8 cellular contexts compared by ENCODE assay signal in genomic region chr4:10018818-10019438, GRCh38. TPM values are rescaled to one million over a fixed set of nuclear protein-coding genes. Genes with fewer than 3 reads are reported as not detected.
DNase-seq lines count a peak whose midpoint lies in the region; ATAC-seq and TF ChIP-seq lines count a peak whose summit lies in the region.

No MANE protein-coding gene starts in this region.

- intact Hi-C loops in esophagus squamous epithelium (cut with DNase I): loop anchor here (5.0 kb wide), 2 partner anchors 257 to 317 kb away; no protein-coding TSS in a partner anchor

- H3K4me3 ChIP-seq in OCI-LY3 (ENCODE audit: low read length) (peak overlapping the region; percentile 88), esophagus squamous epithelium (peak overlapping the region; percentile 18 to 67 (median 42)), muscle layer of duodenum (ENCODE audit: low read depth in 1 of 2, low read length in 2 of 2) (peak overlapping the region; percentile 61 to 69)

- H3K4me3 Mint-ChIP-seq in activated T-cell treated with anti-CD3 and anti-CD28 coated beads, Interleukin-2, amount 50 U/mL, for 72 hours: peak overlapping the region; percentile 84 to 87

- peak overlapping the region; percentile 95 for H3K4me2 ChIP-seq in OCI-LY3 (ENCODE audit: low read length)

- TF ChIP-seq CTCF in OCI-LY3 (IDR thresholded peaks at IDR 0.05; ENCODE audit: low read depth, low read length) (peak; percentile 99), esophagus squamous epithelium (IDR thresholded peaks at IDR 0.05) (peak; percentile 97 to 100 (median 99))

- H3K27me3 ChIP-seq in OCI-LY3 (ENCODE audit: low read depth, low read length) (no peaks in the 10 kb centered on the region), esophagus squamous epithelium (no peaks in the 10 kb centered on the region), muscle layer of duodenum (ENCODE audit: low read depth, low read length) (no peaks in the 10 kb centered on the region)

- peak in 3 of 4 donors; percentile 2 to 63 (median 26) for TF ChIP-seq POLR2A in esophagus squamous epithelium (IDR thresholded peaks at IDR 0.05)

- H4K20me1 ChIP-seq in OCI-LY3 (ENCODE audit: insufficient read depth, low read length): no peaks in the 10 kb centered on the region

- no peaks in the 10 kb centered on the region for H3K36me3 ChIP-seq in OCI-LY3 (replicated peaks; ENCODE audit: low read depth, low read length)
- no peaks in the 10 kb centered on the region for H3K36me3 ChIP-seq in esophagus squamous epithelium
- H3K36me3 ChIP-seq in muscle layer of duodenum (ENCODE audit: control insufficient read depth in 1 of 2, insufficient read depth in 2 of 2, low read length in 2 of 2): no peaks in the 10 kb centered on the region

- H2AFZ ChIP-seq in OCI-LY3 (ENCODE audit: low read depth, low read length): peak overlapping the region; percentile 97

- no peaks in the 10 kb centered on the region for H3K79me2 ChIP-seq in OCI-LY3 (ENCODE audit: low read length)

- peak overlapping the region; percentile 85 for H3K9ac ChIP-seq in OCI-LY3 (ENCODE audit: low read length)

- ATAC-seq in GM19463 (IDR thresholded peaks at IDR 0.05; ENCODE audit: unreplicated experiment): peak; percentile 90
- peak; percentile 99 for ATAC-seq in activated T-cell treated with anti-CD3 and anti-CD28 coated beads, Interleukin-2, amount 50 U/mL, for 72 hours (replicated peaks in 1 of 2)

- H3K9me3 ChIP-seq in OCI-LY3 (ENCODE audit: insufficient read depth, low read length) (no peaks in the 10 kb centered on the region), esophagus squamous epithelium (no peaks in the 10 kb centered on the region), muscle layer of duodenum (ENCODE audit: control insufficient read depth in 1 of 2, low read length in 2 of 2) (no peaks in the 10 kb centered on the region)

- peak; percentile 55 for DNase-seq in COLO829 (ENCODE audit: low spot score)
- peak; percentile 98 for DNase-seq in HPDE6-E6E7 (ENCODE audit: extremely low spot score)
- DNase-seq in activated T-cell treated with anti-CD3 and anti-CD28 coated beads, Interleukin-2, amount 50 U/mL, for 72 hours: peak; percentile 94 to 96
- DNase-seq in esophagus squamous epithelium (lab: John Stamatoyannopoulos, UW): peak; percentile 78
- DNase-seq in stimulated activated CD8-positive, alpha-beta memory T cell treated with anti-CD3 and anti-CD28 coated beads, Interleukin-7, amount 100 ng/mL, for 24 hours (ENCODE audit: low read depth): peak; percentile 76

- H3K9me3 Mint-ChIP-seq in activated T-cell treated with anti-CD3 and anti-CD28 coated beads, Interleukin-2, amount 50 U/mL, for 72 hours: no peaks in the 10 kb centered on the region

- peaks cover 50% of the 10 kb centered on the region for H3K4me1 ChIP-seq in OCI-LY3 (ENCODE audit: low read length)
- peaks cover 32 to 69% (median 52%) of the 10 kb centered on the region in 3 donors for H3K4me1 ChIP-seq in esophagus squamous epithelium
- peaks cover 4 to 6% of the 10 kb centered on the region in 2 donors for H3K4me1 ChIP-seq in muscle layer of duodenum (ENCODE audit: control insufficient read depth in 1 of 2, insufficient read depth in 2 of 2, low read length in 2 of 2)

- no peaks in the 10 kb centered on the region for H3K27me3 Mint-ChIP-seq in activated T-cell treated with anti-CD3 and anti-CD28 coated beads, Interleukin-2, amount 50 U/mL, for 72 hours (ENCODE audit: low read depth)

- peak overlapping the region; percentile 58 for H3K27ac ChIP-seq in OCI-LY3 (ENCODE audit: low read length)
- H3K27ac ChIP-seq in esophagus squamous epithelium: peak overlapping the region; percentile 84 to 96 (median 88)
- H3K27ac ChIP-seq in muscle layer of duodenum (ENCODE audit: low read length): peak overlapping the region; percentile 70

- H3K27ac Mint-ChIP-seq in activated T-cell treated with anti-CD3 and anti-CD28 coated beads, Interleukin-2, amount 50 U/mL, for 72 hours: peak overlapping the region; percentile 16

- no peaks in the 10 kb centered on the region for H3K36me3 Mint-ChIP-seq in activated T-cell treated with anti-CD3 and anti-CD28 coated beads, Interleukin-2, amount 50 U/mL, for 72 hours (ENCODE audit: insufficient read depth in 2 of 2)

- H3K4me1 Mint-ChIP-seq in activated T-cell treated with anti-CD3 and anti-CD28 coated beads, Interleukin-2, amount 50 U/mL, for 72 hours (ENCODE audit: low read depth): peaks cover 26% of the 10 kb centered on the region

- WGBS in esophagus squamous epithelium, 2 donors: 0 to 15% methylated on average over 4 to 19 of the region's 51 CpGs

RNA-seq across cellular contexts. Expression of gene SLC2A9, which starts 2.4 kb away (rescaled TPM):
- 1 to 10 TPM; 1.1 to 1.7 TPM for total RNA-seq in activated T-cell treated with anti-CD3 and anti-CD28 coated beads, Interleukin-2, amount 50 U/mL, for 72 hours
- 10 to 100 TPM in 2 of 4 donors, 1 to 10 TPM in 2; 8.0 to 18.7 (median 11.5) TPM for total RNA-seq in esophagus squamous epithelium

Comparison
In these comparisons a context has a peak if more than half of its experiments do, and no peak if none do; other contexts are left out.
1. Peak in every context shown above with its lines: DNase-seq, ATAC-seq, H3K4me3 ChIP-seq and H3K27ac ChIP-seq.